8 cellular contexts compared by ENCODE assay signal in genomic region chr3:58052373-58053273, GRCh38. TPM values are rescaled to one million over a fixed set of nuclear protein-coding genes. Genes with fewer than 3 reads are reported as not detected.
DNase-seq lines count a peak whose midpoint lies in the region; ATAC-seq lines count a peak whose summit lies in the region.

No MANE protein-coding gene starts in this region.

- H3K27ac Mint-ChIP-seq in activated naive CD4-positive, alpha-beta T cell treated with anti-CD3 and anti-CD28 coated beads for 36 hours = no peak overlapping the region

- H3K4me1 Mint-ChIP-seq in activated naive CD4-positive, alpha-beta T cell treated with anti-CD3 and anti-CD28 coated beads for 36 hours (ENCODE audit: low read depth) = peaks cover 29% of the 10 kb centered on the region

- DNase-seq in CD1c-positive myeloid dendritic cell (ENCODE audit: extremely low spot score) (peak; percentile 56), HT1080 (ENCODE audit: low read depth) (peak; percentile 98), Right ventricle myocardium superior (peak; percentile 85), pulmonary artery endothelial cell (ENCODE audit: low read depth, low spot score) (peak; percentile 92), NCI-H1417 treated with DMSO at 0.1 percent for 48 hours (lab: John Stamatoyannopoulos, UW) (no peak), NCI-H1694 treated with DMSO at 0.1 percent for 48 hours (lab: John Stamatoyannopoulos, UW) (no peak)
- peak; percentile 72 for DNase-seq in activated naive CD4-positive, alpha-beta T cell treated with anti-CD3 and anti-CD28 coated beads for 36 hours
- DNase-seq in central memory CD4-positive, alpha-beta T cell = no peak

- ATAC-seq in Right ventricle myocardium superior (ENCODE audit: poor library complexity) = peak; percentile 60

- H3K36me3 Mint-ChIP-seq in activated naive CD4-positive, alpha-beta T cell treated with anti-CD3 and anti-CD28 coated beads for 36 hours (ENCODE audit: low read depth) = no peaks in the 10 kb centered on the region

- CTCF ChIA-PET in activated naive CD4-positive, alpha-beta T cell treated with anti-CD3 and anti-CD28 coated beads for 36 hours (lab: Charles Lee) = interaction anchor here (0.6 to 1.3 kb wide), 4 partner anchors 9 to 53 kb away, joined by 3 to 6 read pairs (median 4); no protein-coding TSS in a partner anchor

- H3K27me3 Mint-ChIP-seq in activated naive CD4-positive, alpha-beta T cell treated with anti-CD3 and anti-CD28 coated beads for 36 hours (ENCODE audit: low read depth) = no peaks in the 10 kb centered on the region

- H3K9me3 Mint-ChIP-seq in activated naive CD4-positive, alpha-beta T cell treated with anti-CD3 and anti-CD28 coated beads for 36 hours = no peaks in the 10 kb centered on the region

- intact Hi-C loops in activated naive CD4-positive, alpha-beta T cell treated with anti-CD3 and anti-CD28 coated beads for 36 hours (cut with micrococcal nuclease) = loop anchor here (1.0 to 2.0 kb wide), 3 partner anchors 18 to 64 kb away; no protein-coding TSS in a partner anchor
- intact Hi-C loops in Right ventricle myocardium superior (cut with DNase I) = no loop called here

- no peak overlapping the region for H3K4me3 Mint-ChIP-seq in activated naive CD4-positive, alpha-beta T cell treated with anti-CD3 and anti-CD28 coated beads for 36 hours

RNA-seq across cellular contexts. Expression of gene FLNB, which starts 44.4 kb away (rescaled TPM):
- 126 and 138 TPM in 2 replicates for total RNA-seq in HT1080 (2014; rRNA removed; shearing (Covaris generic))
- polyA plus RNA-seq in HT1080 (2015; cell fraction: cytosol; rRNA removed) = 23.9 and 28.8 TPM in 2 replicates
- polyA plus RNA-seq in HT1080 (2015; cell fraction: nucleus; rRNA removed) = 927 and 954 TPM in 2 replicates
- 10 to 100 TPM; 47.7 to 48.0 TPM for total RNA-seq in activated naive CD4-positive, alpha-beta T cell treated with anti-CD3 and anti-CD28 coated beads for 36 hours
- total RNA-seq in Right ventricle myocardium superior (30.0 TPM), pulmonary artery endothelial cell (835 and 1,024 TPM in 2 replicates)

Comparison
In these comparisons a context has a peak if more than half of its experiments do, and no peak if none do; other contexts are left out.
1. DNase-seq: peak in CD1c-positive myeloid dendritic cell (single experiment), HT1080 (single experiment), activated naive CD4-positive, alpha-beta T cell treated with anti-CD3 and anti-CD28 coated beads for 36 hours (single experiment), Right ventricle myocardium superior (single experiment) and pulmonary artery endothelial cell (single experiment); none in NCI-H1417 treated with DMSO at 0.1 percent for 48 hours (single experiment), central memory CD4-positive, alpha-beta T cell (single experiment) and NCI-H1694 treated with DMSO at 0.1 percent for 48 hours (single experiment).